Comparison of ENCODE assay signal across 15 cellular contexts in genomic region chr3:197490098-197490497, GRCh38.
DNase-seq lines count a peak whose midpoint lies in the region; ATAC-seq and TF ChIP-seq lines count a peak whose summit lies in the region.
"Had no signal": no experiment of that assay in that cellular context is flagged by ENCODE, and none has a peak within 500 bp of the region (broad histone marks: within the 10 kb centered on the region; RNA-seq: fewer than 3 reads in every experiment).

No MANE protein-coding gene starts in this region.

- H3K36me3 Mint-ChIP-seq in GM23338 (ENCODE audit: low read depth) (no peaks in the 10 kb centered on the region), progenitor cell of endocrine pancreas (ENCODE audit: insufficient read depth) (no peaks in the 10 kb centered on the region)
- no peaks in the 10 kb centered on the region for H3K36me3 Mint-ChIP-seq in activated naive CD4-positive, alpha-beta T cell treated with anti-CD3 and anti-CD28 coated beads, Interleukin-2, amount 10 ng/mL, durations not matched to agents 7 days and 5 days
- no peaks in the 10 kb centered on the region for H3K36me3 Mint-ChIP-seq in stimulated activated memory B cell treated with anti-CD40 and anti-IgM and Interleukin-4, amounts not matched to agents 10 μg/mL and 1 μg/mL and 100 μg/mL, for 72 hours
- H3K36me3 Mint-ChIP-seq: stimulated activated naive B cell treated with anti-CD40 and anti-IgM and Interleukin-4, amounts not matched to agents 10 μg/mL and 1 μg/mL and 100 μg/mL, for 72 hours had no signal

- H3K4me3 Mint-ChIP-seq in GM23338 (no peak overlapping the region), progenitor cell of endocrine pancreas (ENCODE audit: low read depth) (no peak overlapping the region)
- no peak overlapping the region for H3K4me3 Mint-ChIP-seq in activated naive CD4-positive, alpha-beta T cell treated with anti-CD3 and anti-CD28 coated beads, Interleukin-2, amount 10 ng/mL, durations not matched to agents 7 days and 5 days
- H3K4me3 Mint-ChIP-seq in stimulated activated memory B cell treated with anti-CD40 and anti-IgM and Interleukin-4, amounts not matched to agents 10 μg/mL and 1 μg/mL and 100 μg/mL, for 72 hours: no peak overlapping the region
- H3K4me3 Mint-ChIP-seq: stimulated activated naive B cell treated with anti-CD40 and anti-IgM and Interleukin-4, amounts not matched to agents 10 μg/mL and 1 μg/mL and 100 μg/mL, for 72 hours had no signal

- H3K27me3 ChIP-seq in GM23338 (ENCODE audit: insufficient read depth): no peaks in the 10 kb centered on the region
- no peaks in the 10 kb centered on the region for H3K27me3 ChIP-seq in gastrocnemius medialis
- H3K27me3 ChIP-seq: ascending aorta, gastroesophageal sphincter had no signal

- in situ Hi-C loops in gastrocnemius medialis (cut with MboI; ENCODE audit: low sequenced_read_pairs in 4 of 4): no loop called here

- no peak overlapping the region for H3K27ac Mint-ChIP-seq in GM23338
- peak overlapping the region; percentile 16 for H3K27ac Mint-ChIP-seq in progenitor cell of endocrine pancreas
- no peak overlapping the region for H3K27ac Mint-ChIP-seq in activated naive CD4-positive, alpha-beta T cell treated with anti-CD3 and anti-CD28 coated beads, Interleukin-2, amount 10 ng/mL, durations not matched to agents 7 days and 5 days
- H3K27ac Mint-ChIP-seq in stimulated activated memory B cell treated with anti-CD40 and anti-IgM and Interleukin-4, amounts not matched to agents 10 μg/mL and 1 μg/mL and 100 μg/mL, for 72 hours: no peak overlapping the region
- H3K27ac Mint-ChIP-seq: stimulated activated naive B cell treated with anti-CD40 and anti-IgM and Interleukin-4, amounts not matched to agents 10 μg/mL and 1 μg/mL and 100 μg/mL, for 72 hours had no signal

- TF ChIP-seq POLR2A in gastrocnemius medialis (IDR thresholded peaks at IDR 0.05): no peak

- H3K9me3 Mint-ChIP-seq in GM23338: no peaks in the 10 kb centered on the region
- no peaks in the 10 kb centered on the region for H3K9me3 Mint-ChIP-seq in progenitor cell of endocrine pancreas (ENCODE audit: low read depth)
- no peaks in the 10 kb centered on the region for H3K9me3 Mint-ChIP-seq in activated naive CD4-positive, alpha-beta T cell treated with anti-CD3 and anti-CD28 coated beads, Interleukin-2, amount 10 ng/mL, durations not matched to agents 7 days and 5 days
- H3K9me3 Mint-ChIP-seq in stimulated activated memory B cell treated with anti-CD40 and anti-IgM and Interleukin-4, amounts not matched to agents 10 μg/mL and 1 μg/mL and 100 μg/mL, for 72 hours: no peaks in the 10 kb centered on the region
- H3K9me3 Mint-ChIP-seq: stimulated activated naive B cell treated with anti-CD40 and anti-IgM and Interleukin-4, amounts not matched to agents 10 μg/mL and 1 μg/mL and 100 μg/mL, for 72 hours had no signal

- CTCF ChIA-PET in activated naive CD4-positive, alpha-beta T cell treated with anti-CD3 and anti-CD28 coated beads, Interleukin-2, amount 10 ng/mL, durations not matched to agents 7 days and 5 days (lab: Charles Lee): interaction anchor here (0.7 kb wide), 1 partner anchor 20 kb away, joined by 3 read pairs; no protein-coding TSS in a partner anchor

- H3K4me1 ChIP-seq in GM23338 (ENCODE audit: insufficient read depth): peaks cover 7% of the 10 kb centered on the region; the same call in 1 of the 2 replicates
- H3K4me1 ChIP-seq in gastrocnemius medialis: peaks cover 0 to 5% of the 10 kb centered on the region in 2 donors
- H3K4me1 ChIP-seq: gastroesophageal sphincter had no signal

- intact Hi-C loops in gastrocnemius medialis (cut with DNase I; ENCODE audit: low total_unique reads): no loop called here

- H2AFZ ChIP-seq in GM23338: peak overlapping the region; percentile 69

- peak; percentile 53 for ATAC-seq in GM23338
- ATAC-seq in SK-N-SH treated with all-trans-retinoic acid at 6 μM for 48 hours: peak; percentile 15; the same call in 2 of the 3 replicates
- ATAC-seq in gastrocnemius medialis: no peak
- ATAC-seq in stimulated activated memory B cell treated with anti-CD40 and anti-IgM and Interleukin-4, amounts not matched to agents 10 μg/mL and 1 μg/mL and 100 μg/mL, for 72 hours: no peak
- ATAC-seq: gastroesophageal sphincter; stimulated activated naive B cell treated with anti-CD40 and anti-IgM and Interleukin-4, amounts not matched to agents 10 μg/mL and 1 μg/mL and 100 μg/mL, for 72 hours had no signal

- H3K4me3 ChIP-seq in GM23338 (no peak overlapping the region), fibroblast of pulmonary artery (replicated peaks; ENCODE audit: low read depth, low read length) (no peak overlapping the region), gastrocnemius medialis (no peak overlapping the region)
- H3K4me3 ChIP-seq: ascending aorta, gastroesophageal sphincter had no signal

- H4K20me1 ChIP-seq in GM23338 (replicated peaks; ENCODE audit: insufficient read depth): no peaks in the 10 kb centered on the region

- H3K27me3 Mint-ChIP-seq in GM23338 (ENCODE audit: insufficient read depth, low read depth, poor library complexity) (peaks cover 3% of the 10 kb centered on the region), progenitor cell of endocrine pancreas (peaks cover 3% of the 10 kb centered on the region)
- peaks cover 37% of the 10 kb centered on the region for H3K27me3 Mint-ChIP-seq in activated naive CD4-positive, alpha-beta T cell treated with anti-CD3 and anti-CD28 coated beads, Interleukin-2, amount 10 ng/mL, durations not matched to agents 7 days and 5 days
- peaks cover under 1% of the 10 kb centered on the region for H3K27me3 Mint-ChIP-seq in stimulated activated memory B cell treated with anti-CD40 and anti-IgM and Interleukin-4, amounts not matched to agents 10 μg/mL and 1 μg/mL and 100 μg/mL, for 72 hours

- no peak for DNase-seq in GM23338 (ENCODE audit: low spot score)
- peak; percentile 75 for DNase-seq in fibroblast of pulmonary artery (ENCODE audit: low read depth)
- no peak for DNase-seq in progenitor cell of endocrine pancreas (ENCODE audit: low spot score, unreplicated experiment)
- no peak for DNase-seq in gastrocnemius medialis
- no peak for DNase-seq in cerebellum (ENCODE audit: low spot score)
- no peak for DNase-seq in activated naive CD4-positive, alpha-beta T cell treated with anti-CD3 and anti-CD28 coated beads, Interleukin-2, amount 10 ng/mL, durations not matched to agents 7 days and 5 days
- DNase-seq: activated CD8-positive, alpha-beta memory T cell treated with anti-CD3 and anti-CD28 coated beads, Interleukin-2, amount 50 U/mL, for 4 hours; GOT3; NCI-H1105 treated with DMSO at 0.1 percent for 48 hours; stimulated activated CD4-positive, alpha-beta T cell treated with anti-CD3 and anti-CD28 coated beads, Interleukin-15, amount 100 ng/mL, for 24 hours; stimulated activated naive B cell treated with anti-CD40 and anti-IgM and Interleukin-4, amounts not matched to agents 10 μg/mL and 1 μg/mL and 100 μg/mL, for 72 hours had no signal

- 0 out of 2 replicates have a peak, but pooled peaks cover 2% of the 10 kb centered on the region for H3K9me2 ChIP-seq in GM23338 (ENCODE audit: insufficient read depth)

- no peaks in the 10 kb centered on the region for H3K36me3 ChIP-seq in GM23338 (ENCODE audit: insufficient read depth)
- H3K36me3 ChIP-seq in gastrocnemius medialis: no peaks in the 10 kb centered on the region
- H3K36me3 ChIP-seq: ascending aorta, gastroesophageal sphincter had no signal

- H3K9me3 ChIP-seq in gastrocnemius medialis: no peaks in the 10 kb centered on the region
- H3K9me3 ChIP-seq: ascending aorta, gastroesophageal sphincter had no signal

- H3K79me2 ChIP-seq in GM23338 (replicated peaks; ENCODE audit: insufficient read depth): no peaks in the 10 kb centered on the region

- TF ChIP-seq CTCF in GM23338 (conservative IDR thresholded peaks at IDR 0.05; ENCODE audit: low read depth in 2 of 2): no peak
- peak; percentile 25 for TF ChIP-seq CTCF in fibroblast of pulmonary artery (IDR thresholded peaks at IDR 0.05; ENCODE audit: low read length, missing control alignments)
- TF ChIP-seq CTCF in progenitor cell of endocrine pancreas (IDR thresholded peaks at IDR 0.05; ENCODE audit: unreplicated experiment): no peak
- TF ChIP-seq CTCF in gastrocnemius medialis (IDR thresholded peaks at IDR 0.05 in 4 of 5, conservative IDR thresholded peaks at IDR 0.05 in 1 of 5): no peak

- H3K4me1 Mint-ChIP-seq in GM23338 (peaks cover 9% of the 10 kb centered on the region), progenitor cell of endocrine pancreas (ENCODE audit: low read depth) (peaks cover 9% of the 10 kb centered on the region)
- no peaks in the 10 kb centered on the region for H3K4me1 Mint-ChIP-seq in activated naive CD4-positive, alpha-beta T cell treated with anti-CD3 and anti-CD28 coated beads, Interleukin-2, amount 10 ng/mL, durations not matched to agents 7 days and 5 days
- H3K4me1 Mint-ChIP-seq in stimulated activated memory B cell treated with anti-CD40 and anti-IgM and Interleukin-4, amounts not matched to agents 10 μg/mL and 1 μg/mL and 100 μg/mL, for 72 hours: peaks cover 6% of the 10 kb centered on the region

- H3K27ac ChIP-seq in GM23338 (ENCODE audit: low read depth) (no peak overlapping the region), gastrocnemius medialis (no peak overlapping the region)
- H3K27ac ChIP-seq: ascending aorta, gastroesophageal sphincter had no signal

- no peaks in the 10 kb centered on the region for H3F3A ChIP-seq in GM23338 (replicated peaks; ENCODE audit: low read depth)

- 0 out of 2 replicates have a peak overlapping the region, but pooled peaks have one; percentile 36 for H3K4me2 ChIP-seq in GM23338

TF ChIP-seq in GM23338, 12 proteins besides CTCF, POLR2A, EP300 and RAD21 (continues in another document):
- TF ChIP-seq JUNB (IDR thresholded peaks at IDR 0.05; ENCODE audit: unreplicated experiment) (no peak), NANOG (IDR thresholded peaks at IDR 0.05; ENCODE audit: borderline replicate concordance) (no peak)

TF ChIP-seq in SK-N-SH treated with all-trans-retinoic acid at 6 μM for 48 hours, 23 proteins besides CTCF, POLR2A, EP300 and RAD21:
- peak; percentile 20; the same call in 1 of the 2 replicates for TF ChIP-seq ISL1 (CRISPR knock-in tag; IDR thresholded peaks at IDR 0.05)
- TF ChIP-seq ZC3H10 (CRISPR knock-in tag; IDR thresholded peaks at IDR 0.05): no peak
- no peak for TF ChIP-seq GLIS3 (CRISPR knock-in tag; IDR thresholded peaks at IDR 0.05)

Comparison
In these comparisons a context has a peak if more than half of its experiments do, and no peak if none do; other contexts are left out.
1. ATAC-seq: peak in GM23338 (single experiment) and SK-N-SH treated with all-trans-retinoic acid at 6 μM for 48 hours (single experiment); none in gastrocnemius medialis (0 of 2) and stimulated activated memory B cell treated with anti-CD40 and anti-IgM and Interleukin-4, amounts not matched to agents 10 μg/mL and 1 μg/mL and 100 μg/mL, for 72 hours (single experiment).